8 cellular contexts compared by ENCODE assay signal in the genomic region with DNA sequence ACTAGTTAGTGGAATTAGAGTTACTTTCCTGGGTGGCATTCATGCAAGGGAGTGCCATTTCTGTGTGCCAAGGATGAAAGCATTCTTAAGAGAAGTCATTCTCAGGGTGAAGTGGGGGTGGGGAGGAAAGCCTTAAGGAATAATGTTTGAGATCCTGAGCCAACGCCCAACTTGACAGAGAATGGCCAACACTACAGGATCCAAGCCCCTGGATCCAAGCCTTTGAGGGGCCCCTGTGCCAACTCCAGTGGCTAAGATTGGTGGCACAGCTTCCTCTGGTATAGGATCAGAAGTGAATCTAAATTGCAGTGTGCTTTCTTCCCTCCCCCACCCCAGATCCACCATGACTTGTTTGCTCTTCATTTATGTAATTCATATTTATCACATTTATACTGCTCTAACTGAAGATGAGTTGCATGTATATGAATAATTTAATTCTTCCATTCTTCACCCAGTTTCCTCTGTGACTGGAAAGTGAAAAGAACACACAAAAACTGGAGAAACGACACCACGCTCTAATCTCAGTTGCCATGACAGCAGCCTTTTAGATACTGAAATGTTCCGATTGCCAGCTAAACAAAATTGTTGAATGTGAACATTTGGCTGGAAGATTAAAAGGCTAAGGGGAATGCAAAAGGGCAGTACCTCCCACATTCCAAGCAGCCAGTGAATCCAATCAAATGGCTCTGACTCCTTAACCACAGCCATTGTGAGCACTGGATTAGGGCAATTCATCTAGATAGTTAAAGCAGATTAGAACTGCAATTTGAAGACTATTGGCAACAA. TPM values are rescaled to one million over a fixed set of nuclear protein-coding genes. Genes with fewer than 3 reads are reported as not detected.
DNase-seq lines count a peak whose midpoint lies in the region; ATAC-seq and TF ChIP-seq lines count a peak whose summit lies in the region.

No MANE protein-coding gene starts in this region.

- H3K4me3 ChIP-seq in WI38 (ENCODE audit: low read depth, low read length) (peak overlapping the region; percentile 79), iPS-18a (ENCODE audit: low read length) (peak overlapping the region; percentile 94), uterus (no peak overlapping the region)

- H3K9ac ChIP-seq in iPS-18a (ENCODE audit: low read length): no peak overlapping the region

- TF ChIP-seq CTCF in WI38 (IDR thresholded peaks at IDR 0.05; ENCODE audit: low read depth, low read length) (no peak), uterus (IDR thresholded peaks at IDR 0.05) (no peak)

- H3K27me3 ChIP-seq in iPS-18a (ENCODE audit: control insufficient read depth, insufficient read depth, low read length): no peaks in the 10 kb centered on the region
- no peaks in the 10 kb centered on the region for H3K27me3 ChIP-seq in uterus

- H3K9me3 ChIP-seq in iPS-18a (ENCODE audit: control insufficient read depth, low read depth, low read length) (no peaks in the 10 kb centered on the region), uterus (no peaks in the 10 kb centered on the region)

- no peaks in the 10 kb centered on the region for H3K36me3 ChIP-seq in iPS-18a (ENCODE audit: control insufficient read depth, low read depth, low read length)
- H3K36me3 ChIP-seq in uterus: no peaks in the 10 kb centered on the region

- intact Hi-C loops in left cardiac atrium (cut with DNase I) (loop anchor here in 1 of 2 donors (10.0 kb wide), 1 partner anchor 337 kb away; no protein-coding TSS in a partner anchor), cardiac septum (cut with DNase I) (loop anchor here (5.0 to 10.0 kb wide), 5 partner anchors 35 to 1093 kb away; no protein-coding TSS in a partner anchor), uterus (cut with DNase I; ENCODE audit: low total_unique reads) (loop anchor here (10.0 kb wide), 1 partner anchor 67 kb away; no protein-coding TSS in a partner anchor)

- DNase-seq in left cardiac atrium (no peak), cardiac septum (ENCODE audit: low spot score) (no peak), uterus (no peak), NOMO-1 treated with dmso at 0.1 percent for 144 hours (lab: John Stamatoyannopoulos, UW; ENCODE audit: unreplicated experiment) (no peak), UCSD-AML1 (lab: John Stamatoyannopoulos, UW; ENCODE audit: unreplicated experiment) (no peak)

- ATAC-seq in left cardiac atrium (peak; percentile 9 to 48), GM21528 (IDR thresholded peaks at IDR 0.05; ENCODE audit: low FRiP score, unreplicated experiment) (no peak)

- H3K4me1 ChIP-seq in iPS-18a (ENCODE audit: control insufficient read depth, low read depth, low read length) (peaks cover 61% of the 10 kb centered on the region), uterus (no peaks in the 10 kb centered on the region)

- TF ChIP-seq POLR2A in uterus (IDR thresholded peaks at IDR 0.05): no peak

- H3K27ac ChIP-seq in iPS-18a (ENCODE audit: low read length): no peak overlapping the region
- peak overlapping the region; percentile 32 to 90 for H3K27ac ChIP-seq in uterus

RNA-seq across cellular contexts. Expression of a gene that starts 4.5 kb away (rescaled TPM):
- total RNA-seq in left cardiac atrium (10 to 100 TPM; 21.8 to 28.0 TPM), cardiac septum (18.8 TPM), uterus (1,000 to 10,000 TPM in 1 of 4 donors, 10 to 100 TPM in 3; 11.1 to 1,086 (median 59.0) TPM)

Comparison
In these comparisons a context has a peak if more than half of its experiments do, and no peak if none do; other contexts are left out.
1. H3K4me3 ChIP-seq: peak in WI38 (single experiment) and iPS-18a (single experiment); none in uterus (0 of 2).